In the genomic region with DNA sequence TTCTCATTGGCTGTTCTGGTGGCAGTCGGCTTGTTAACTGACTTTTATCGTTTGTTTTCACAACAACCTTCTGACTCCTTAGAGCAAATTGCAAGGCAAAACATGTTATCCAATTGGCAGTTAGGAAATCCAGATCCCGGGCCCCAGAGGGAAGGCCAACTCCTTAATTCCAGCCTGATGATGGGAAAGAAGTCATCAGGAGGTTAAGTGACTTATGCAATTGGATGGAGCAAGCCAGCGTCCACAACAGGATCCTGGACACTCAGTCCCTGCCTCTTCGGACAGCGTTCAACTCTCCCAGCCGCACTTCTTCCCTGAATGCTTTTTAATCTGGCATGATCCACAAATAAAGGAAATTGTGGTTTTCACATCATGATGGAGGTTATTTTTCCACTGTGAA, we compare ENCODE assay signal across 17 cellular contexts.
DNase-seq lines count a peak whose midpoint lies in the region; ATAC-seq and TF ChIP-seq lines count a peak whose summit lies in the region.
"Had no signal": no experiment of that assay in that cellular context is flagged by ENCODE, and none has a peak within 500 bp of the region (broad histone marks: within the 10 kb centered on the region; RNA-seq: fewer than 3 reads in every experiment).

No MANE protein-coding gene starts in this region.

- no peaks in the 10 kb centered on the region for H3K27me3 Mint-ChIP-seq in activated CD8-positive, alpha-beta T cell treated with anti-CD3 and anti-CD28 coated beads for 36 hours
- H3K27me3 Mint-ChIP-seq: stimulated activated naive B cell treated with anti-CD40 and anti-IgM and Interleukin-4, amounts not matched to agents 10 μg/mL and 1 μg/mL and 100 μg/mL, for 72 hours had no signal

- H3K4me1 ChIP-seq in lung (ENCODE audit: control insufficient read depth in 2 of 2, insufficient read depth in 2 of 2, low read length in 2 of 2) (no peaks in the 10 kb centered on the region), suprapubic skin (no peaks in the 10 kb centered on the region)
- H3K4me1 ChIP-seq: HAP-1 had no signal

- ATAC-seq in lung (ENCODE audit: insufficient read depth, low FRiP score) (peak; percentile 51), GM19452 (IDR thresholded peaks at IDR 0.05; ENCODE audit: unreplicated experiment) (no peak)
- no peak for ATAC-seq in activated CD8-positive, alpha-beta T cell treated with anti-CD3 and anti-CD28 coated beads for 36 hours
- ATAC-seq: left colon; stimulated activated naive B cell treated with anti-CD40 and anti-IgM and Interleukin-4, amounts not matched to agents 10 μg/mL and 1 μg/mL and 100 μg/mL, for 72 hours had no signal

- no peaks in the 10 kb centered on the region for H3K4me1 Mint-ChIP-seq in activated CD8-positive, alpha-beta T cell treated with anti-CD3 and anti-CD28 coated beads for 36 hours (ENCODE audit: low read depth)

- TF ChIP-seq CTCF in fibroblast of pulmonary artery (IDR thresholded peaks at IDR 0.05; ENCODE audit: low read length, missing control alignments) = no peak
- no peak for TF ChIP-seq CTCF in lung (IDR thresholded peaks at IDR 0.05; ENCODE audit: control extremely low read depth, extremely low read depth)
- no peak for TF ChIP-seq CTCF in suprapubic skin (IDR thresholded peaks at IDR 0.05)
- TF ChIP-seq CTCF in activated CD8-positive, alpha-beta T cell treated with anti-CD3 and anti-CD28 coated beads for 36 hours (IDR thresholded peaks at IDR 0.05) = no peak

- no peak overlapping the region for H3K27ac Mint-ChIP-seq in activated CD8-positive, alpha-beta T cell treated with anti-CD3 and anti-CD28 coated beads for 36 hours
- H3K27ac Mint-ChIP-seq: activated naive CD4-positive, alpha-beta T cell treated with anti-CD3 and anti-CD28 coated beads for 36 hours; stimulated activated naive B cell treated with anti-CD40 and anti-IgM and Interleukin-4, amounts not matched to agents 10 μg/mL and 1 μg/mL and 100 μg/mL, for 72 hours had no signal

- no peaks in the 10 kb centered on the region for H3K9me3 Mint-ChIP-seq in activated CD8-positive, alpha-beta T cell treated with anti-CD3 and anti-CD28 coated beads for 36 hours
- H3K9me3 Mint-ChIP-seq: activated naive CD4-positive, alpha-beta T cell treated with anti-CD3 and anti-CD28 coated beads for 36 hours had no signal

- POLR2A ChIA-PET in activated CD8-positive, alpha-beta T cell treated with anti-CD3 and anti-CD28 coated beads for 36 hours (lab: Charles Lee) = no interaction called here

- no peak overlapping the region for H3K4me3 Mint-ChIP-seq in activated CD8-positive, alpha-beta T cell treated with anti-CD3 and anti-CD28 coated beads for 36 hours
- H3K4me3 Mint-ChIP-seq: activated naive CD4-positive, alpha-beta T cell treated with anti-CD3 and anti-CD28 coated beads for 36 hours; stimulated activated naive B cell treated with anti-CD40 and anti-IgM and Interleukin-4, amounts not matched to agents 10 μg/mL and 1 μg/mL and 100 μg/mL, for 72 hours had no signal

- no peak overlapping the region for H3K27ac ChIP-seq in lung (ENCODE audit: low read depth in 1 of 2, low read length in 1 of 2)
- H3K27ac ChIP-seq in suprapubic skin = no peak overlapping the region

- WGBS in lung, 2 donors = 66 to 76% methylated on average over 7 of the region's 7 CpGs
- WGBS in suprapubic skin = 40% methylated on average over 7 of the region's 7 CpGs

- H3K9me3 ChIP-seq in lung (ENCODE audit: control insufficient read depth in 2 of 2, insufficient read depth in 1 of 2, low read length in 1 of 2) = no peaks in the 10 kb centered on the region
- H3K9me3 ChIP-seq in suprapubic skin = no peaks in the 10 kb centered on the region
- H3K9me3 ChIP-seq: HAP-1 had no signal

- H3K27me3 ChIP-seq in lung (ENCODE audit: control insufficient read depth, insufficient read depth) = no peaks in the 10 kb centered on the region
- no peaks in the 10 kb centered on the region for H3K27me3 ChIP-seq in suprapubic skin

- DNase-seq in ELF-1 (ENCODE audit: low read depth, low spot score) (peak; percentile 21), fibroblast of pulmonary artery (ENCODE audit: low read depth) (peak; percentile 6), lung (ENCODE audit: low spot score) (peak; percentile 34), suprapubic skin (ENCODE audit: low spot score in 2 of 2) (peak; percentile 79 to 81), GM19238 (ENCODE audit: insufficient read length, low spot score) (no peak)
- no peak for DNase-seq in activated CD8-positive, alpha-beta memory T cell treated with anti-CD3 and anti-CD28 coated beads, Interleukin-2, amount 50 U/mL, for 4 hours
- DNase-seq in activated CD8-positive, alpha-beta T cell treated with anti-CD3 and anti-CD28 coated beads for 36 hours = no peak
- DNase-seq: ACHN; activated naive CD4-positive, alpha-beta T cell treated with anti-CD3 and anti-CD28 coated beads for 36 hours; NCI-H1417 treated with DMSO at 0.1 percent for 48 hours; NCI-H2171 treated with DMSO at 0.1 percent for 48 hours; NCI-H69; OCI-M1; stimulated activated naive B cell treated with anti-CD40 and anti-IgM and Interleukin-4, amounts not matched to agents 10 μg/mL and 1 μg/mL and 100 μg/mL, for 72 hours had no signal

- TF ChIP-seq EP300 in suprapubic skin (IDR thresholded peaks at IDR 0.05) = no peak

- intact Hi-C loops in activated CD8-positive, alpha-beta T cell treated with anti-CD3 and anti-CD28 coated beads for 36 hours (cut with micrococcal nuclease) = no loop called here

- H3K36me3 ChIP-seq in lung (ENCODE audit: control insufficient read depth in 2 of 2, insufficient read depth in 2 of 2, low read length in 2 of 2) (no peaks in the 10 kb centered on the region), suprapubic skin (no peaks in the 10 kb centered on the region)
- H3K36me3 ChIP-seq: HAP-1 had no signal

- no peak for TF ChIP-seq POLR2A in suprapubic skin (IDR thresholded peaks at IDR 0.05)

- H3K4me3 ChIP-seq in fibroblast of pulmonary artery (replicated peaks; ENCODE audit: low read depth, low read length) (no peak overlapping the region), lung (no peak overlapping the region), suprapubic skin (no peak overlapping the region)
- H3K4me3 ChIP-seq: HAP-1 had no signal

- no peaks in the 10 kb centered on the region for H3K36me3 Mint-ChIP-seq in activated CD8-positive, alpha-beta T cell treated with anti-CD3 and anti-CD28 coated beads for 36 hours (ENCODE audit: low read depth)
- H3K36me3 Mint-ChIP-seq: stimulated activated naive B cell treated with anti-CD40 and anti-IgM and Interleukin-4, amounts not matched to agents 10 μg/mL and 1 μg/mL and 100 μg/mL, for 72 hours had no signal

- CTCF ChIA-PET in activated CD8-positive, alpha-beta T cell treated with anti-CD3 and anti-CD28 coated beads for 36 hours (lab: Charles Lee) = no interaction called here

Comparison
In these comparisons a context has a peak if more than half of its experiments do, and no peak if none do; other contexts are left out.
1. DNase-seq: peak in ELF-1 (single experiment), fibroblast of pulmonary artery (single experiment), lung (single experiment) and suprapubic skin (2 of 2); none in activated CD8-positive, alpha-beta memory T cell treated with anti-CD3 and anti-CD28 coated beads, Interleukin-2, amount 50 U/mL, for 4 hours (single experiment), activated CD8-positive, alpha-beta T cell treated with anti-CD3 and anti-CD28 coated beads for 36 hours (single experiment) and GM19238 (single experiment).